ENCODE assay signal across 1 cellular context in the genomic region with DNA sequence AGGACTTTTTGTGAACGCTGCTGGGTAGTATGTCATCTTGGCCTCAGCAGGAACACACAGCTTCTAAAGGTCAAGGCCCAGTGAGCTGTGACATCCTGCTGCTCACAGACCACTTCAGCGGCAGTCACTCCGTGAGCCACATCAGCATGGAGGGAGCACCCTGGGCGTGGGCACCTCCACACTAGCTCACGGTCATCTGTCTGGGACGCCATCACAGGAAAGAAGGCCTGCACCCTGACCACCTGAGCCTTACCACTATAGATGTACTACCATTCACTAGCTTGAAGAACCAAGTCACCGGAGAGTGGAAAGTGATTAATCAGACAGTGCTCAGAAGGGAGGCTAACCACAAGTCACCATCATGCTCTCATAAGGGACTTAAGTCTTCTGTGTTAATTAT.
TF ChIP-seq lines count a peak whose summit lies in the region.

No MANE protein-coding gene starts in this region.

TF ChIP-seq in HepG2, 621 proteins besides CTCF, POLR2A, EP300 and RAD21 (continued from another document and continues in another):
- TF ChIP-seq, protein P1, sequence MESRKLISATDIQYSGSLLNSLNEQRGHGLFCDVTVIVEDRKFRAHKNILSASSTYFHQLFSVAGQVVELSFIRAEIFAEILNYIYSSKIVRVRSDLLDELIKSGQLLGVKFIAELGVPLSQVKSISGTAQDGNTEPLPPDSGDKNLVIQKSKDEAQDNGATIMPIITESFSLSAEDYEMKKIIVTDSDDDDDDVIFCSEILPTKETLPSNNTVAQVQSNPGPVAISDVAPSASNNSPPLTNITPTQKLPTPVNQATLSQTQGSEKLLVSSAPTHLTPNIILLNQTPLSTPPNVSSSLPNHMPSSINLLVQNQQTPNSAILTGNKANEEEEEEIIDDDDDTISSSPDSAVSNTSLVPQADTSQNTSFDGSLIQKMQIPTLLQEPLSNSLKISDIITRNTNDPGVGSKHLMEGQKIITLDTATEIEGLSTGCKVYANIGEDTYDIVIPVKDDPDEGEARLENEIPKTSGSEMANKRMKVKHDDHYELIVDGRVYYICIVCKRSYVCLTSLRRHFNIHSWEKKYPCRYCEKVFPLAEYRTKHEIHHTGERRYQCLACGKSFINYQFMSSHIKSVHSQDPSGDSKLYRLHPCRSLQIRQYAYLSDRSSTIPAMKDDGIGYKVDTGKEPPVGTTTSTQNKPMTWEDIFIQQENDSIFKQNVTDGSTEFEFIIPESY (CRISPR knock-in tag; IDR thresholded peaks at IDR 0.05), result peak; percentile 75; the same call in 1 of the 2 replicates
- TF ChIP-seq TCF7L2 (IDR thresholded peaks at IDR 0.05; ENCODE audit: low read depth, low read length) (no peak), KDM2A (CRISPR knock-in tag; IDR thresholded peaks at IDR 0.05; ENCODE audit: borderline replicate concordance, low read depth) (no peak), ETV5 (CRISPR knock-in tag; IDR thresholded peaks at IDR 0.05; ENCODE audit: borderline replicate concordance) (peak; percentile 53; the same call in 1 of the 2 replicates), ZNF367 (CRISPR knock-in tag; IDR thresholded peaks at IDR 0.05; ENCODE audit: borderline replicate concordance) (no peak), ZNF724P (CRISPR knock-in tag; IDR thresholded peaks at IDR 0.05; ENCODE audit: borderline replicate concordance) (no peak), SALL1 (CRISPR knock-in tag; IDR thresholded peaks at IDR 0.05) (peak; percentile 34; the same call in 1 of the 2 replicates), ZMYM3 (CRISPR knock-in tag; IDR thresholded peaks at IDR 0.05) (no peak), RBM39 (IDR thresholded peaks at IDR 0.05; ENCODE audit: low read depth, low read length, poor library complexity, severe bottlenecking) (no peak), MED1 (CRISPR knock-in tag; IDR thresholded peaks at IDR 0.05) (no peak), HNRNPK (IDR thresholded peaks at IDR 0.05; ENCODE audit: low read depth, low read length, poor library complexity, severe bottlenecking) (no peak), ZMAT3 (CRISPR knock-in tag; conservative IDR thresholded peaks at IDR 0.05) (no peak), RXRB (CRISPR knock-in tag; IDR thresholded peaks at IDR 0.05; ENCODE audit: borderline replicate concordance) (0 out of 2 replicates have a peak, but pooled peaks have one; percentile 27), NR2C2 (CRISPR knock-in tag; IDR thresholded peaks at IDR 0.05; ENCODE audit: borderline replicate concordance) (0 out of 2 replicates have a peak, but pooled peaks have one; percentile 23), ZNF337 (CRISPR knock-in tag; IDR thresholded peaks at IDR 0.05; ENCODE audit: borderline replicate concordance, low read depth) (no peak), GATAD2A (CRISPR knock-in tag; IDR thresholded peaks at IDR 0.05) (peak; percentile 33; the same call in 1 of the 2 replicates), TEAD3 (CRISPR knock-in tag; optimal IDR thresholded peaks at IDR 0.05; ENCODE audit: borderline replicate concordance) (peak; percentile 18), MEIS2 (CRISPR knock-in tag; IDR thresholded peaks at IDR 0.05) (no peak), JDP2 (CRISPR knock-in tag; IDR thresholded peaks at IDR 0.05; ENCODE audit: borderline replicate concordance) (no peak), RFX3 (CRISPR knock-in tag; IDR thresholded peaks at IDR 0.05) (no peak), ZNF235 (CRISPR knock-in tag; IDR thresholded peaks at IDR 0.05; ENCODE audit: borderline replicate concordance) (no peak), ZKSCAN5 (CRISPR knock-in tag; IDR thresholded peaks at IDR 0.05) (no peak), RXRA (CRISPR knock-in tag; IDR thresholded peaks at IDR 0.05) (peak; percentile 12; the same call in 1 of the 2 replicates), ZNF292 (CRISPR knock-in tag; IDR thresholded peaks at IDR 0.05; ENCODE audit: borderline replicate concordance, low read depth) (peak; percentile 19; the same call in 1 of the 2 replicates)
- TF ChIP-seq, protein P2, sequence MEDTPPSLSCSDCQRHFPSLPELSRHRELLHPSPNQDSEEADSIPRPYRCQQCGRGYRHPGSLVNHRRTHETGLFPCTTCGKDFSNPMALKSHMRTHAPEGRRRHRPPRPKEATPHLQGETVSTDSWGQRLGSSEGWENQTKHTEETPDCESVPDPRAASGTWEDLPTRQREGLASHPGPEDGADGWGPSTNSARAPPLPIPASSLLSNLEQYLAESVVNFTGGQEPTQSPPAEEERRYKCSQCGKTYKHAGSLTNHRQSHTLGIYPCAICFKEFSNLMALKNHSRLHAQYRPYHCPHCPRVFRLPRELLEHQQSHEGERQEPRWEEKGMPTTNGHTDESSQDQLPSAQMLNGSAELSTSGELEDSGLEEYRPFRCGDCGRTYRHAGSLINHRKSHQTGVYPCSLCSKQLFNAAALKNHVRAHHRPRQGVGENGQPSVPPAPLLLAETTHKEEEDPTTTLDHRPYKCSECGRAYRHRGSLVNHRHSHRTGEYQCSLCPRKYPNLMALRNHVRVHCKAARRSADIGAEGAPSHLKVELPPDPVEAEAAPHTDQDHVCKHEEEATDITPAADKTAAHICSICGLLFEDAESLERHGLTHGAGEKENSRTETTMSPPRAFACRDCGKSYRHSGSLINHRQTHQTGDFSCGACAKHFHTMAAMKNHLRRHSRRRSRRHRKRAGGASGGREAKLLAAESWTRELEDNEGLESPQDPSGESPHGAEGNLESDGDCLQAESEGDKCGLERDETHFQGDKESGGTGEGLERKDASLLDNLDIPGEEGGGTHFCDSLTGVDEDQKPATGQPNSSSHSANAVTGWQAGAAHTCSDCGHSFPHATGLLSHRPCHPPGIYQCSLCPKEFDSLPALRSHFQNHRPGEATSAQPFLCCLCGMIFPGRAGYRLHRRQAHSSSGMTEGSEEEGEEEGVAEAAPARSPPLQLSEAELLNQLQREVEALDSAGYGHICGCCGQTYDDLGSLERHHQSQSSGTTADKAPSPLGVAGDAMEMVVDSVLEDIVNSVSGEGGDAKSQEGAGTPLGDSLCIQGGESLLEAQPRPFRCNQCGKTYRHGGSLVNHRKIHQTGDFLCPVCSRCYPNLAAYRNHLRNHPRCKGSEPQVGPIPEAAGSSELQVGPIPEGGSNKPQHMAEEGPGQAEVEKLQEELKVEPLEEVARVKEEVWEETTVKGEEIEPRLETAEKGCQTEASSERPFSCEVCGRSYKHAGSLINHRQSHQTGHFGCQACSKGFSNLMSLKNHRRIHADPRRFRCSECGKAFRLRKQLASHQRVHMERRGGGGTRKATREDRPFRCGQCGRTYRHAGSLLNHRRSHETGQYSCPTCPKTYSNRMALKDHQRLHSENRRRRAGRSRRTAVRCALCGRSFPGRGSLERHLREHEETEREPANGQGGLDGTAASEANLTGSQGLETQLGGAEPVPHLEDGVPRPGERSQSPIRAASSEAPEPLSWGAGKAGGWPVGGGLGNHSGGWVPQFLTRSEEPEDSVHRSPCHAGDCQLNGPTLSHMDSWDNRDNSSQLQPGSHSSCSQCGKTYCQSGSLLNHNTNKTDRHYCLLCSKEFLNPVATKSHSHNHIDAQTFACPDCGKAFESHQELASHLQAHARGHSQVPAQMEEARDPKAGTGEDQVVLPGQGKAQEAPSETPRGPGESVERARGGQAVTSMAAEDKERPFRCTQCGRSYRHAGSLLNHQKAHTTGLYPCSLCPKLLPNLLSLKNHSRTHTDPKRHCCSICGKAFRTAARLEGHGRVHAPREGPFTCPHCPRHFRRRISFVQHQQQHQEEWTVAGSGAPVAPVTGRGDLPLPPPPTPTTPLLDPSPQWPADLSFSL (CRISPR knock-in tag; IDR thresholded peaks at IDR 0.05), result no peak
- TF ChIP-seq, protein P3, sequence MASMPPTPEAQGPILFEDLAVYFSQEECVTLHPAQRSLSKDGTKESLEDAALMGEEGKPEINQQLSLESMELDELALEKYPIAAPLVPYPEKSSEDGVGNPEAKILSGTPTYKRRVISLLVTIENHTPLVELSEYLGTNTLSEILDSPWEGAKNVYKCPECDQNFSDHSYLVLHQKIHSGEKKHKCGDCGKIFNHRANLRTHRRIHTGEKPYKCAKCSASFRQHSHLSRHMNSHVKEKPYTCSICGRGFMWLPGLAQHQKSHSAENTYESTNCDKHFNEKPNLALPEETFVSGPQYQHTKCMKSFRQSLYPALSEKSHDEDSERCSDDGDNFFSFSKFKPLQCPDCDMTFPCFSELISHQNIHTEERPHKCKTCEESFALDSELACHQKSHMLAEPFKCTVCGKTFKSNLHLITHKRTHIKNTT (CRISPR knock-in tag; IDR thresholded peaks at IDR 0.05), result no peak
- TF ChIP-seq, protein P4, sequence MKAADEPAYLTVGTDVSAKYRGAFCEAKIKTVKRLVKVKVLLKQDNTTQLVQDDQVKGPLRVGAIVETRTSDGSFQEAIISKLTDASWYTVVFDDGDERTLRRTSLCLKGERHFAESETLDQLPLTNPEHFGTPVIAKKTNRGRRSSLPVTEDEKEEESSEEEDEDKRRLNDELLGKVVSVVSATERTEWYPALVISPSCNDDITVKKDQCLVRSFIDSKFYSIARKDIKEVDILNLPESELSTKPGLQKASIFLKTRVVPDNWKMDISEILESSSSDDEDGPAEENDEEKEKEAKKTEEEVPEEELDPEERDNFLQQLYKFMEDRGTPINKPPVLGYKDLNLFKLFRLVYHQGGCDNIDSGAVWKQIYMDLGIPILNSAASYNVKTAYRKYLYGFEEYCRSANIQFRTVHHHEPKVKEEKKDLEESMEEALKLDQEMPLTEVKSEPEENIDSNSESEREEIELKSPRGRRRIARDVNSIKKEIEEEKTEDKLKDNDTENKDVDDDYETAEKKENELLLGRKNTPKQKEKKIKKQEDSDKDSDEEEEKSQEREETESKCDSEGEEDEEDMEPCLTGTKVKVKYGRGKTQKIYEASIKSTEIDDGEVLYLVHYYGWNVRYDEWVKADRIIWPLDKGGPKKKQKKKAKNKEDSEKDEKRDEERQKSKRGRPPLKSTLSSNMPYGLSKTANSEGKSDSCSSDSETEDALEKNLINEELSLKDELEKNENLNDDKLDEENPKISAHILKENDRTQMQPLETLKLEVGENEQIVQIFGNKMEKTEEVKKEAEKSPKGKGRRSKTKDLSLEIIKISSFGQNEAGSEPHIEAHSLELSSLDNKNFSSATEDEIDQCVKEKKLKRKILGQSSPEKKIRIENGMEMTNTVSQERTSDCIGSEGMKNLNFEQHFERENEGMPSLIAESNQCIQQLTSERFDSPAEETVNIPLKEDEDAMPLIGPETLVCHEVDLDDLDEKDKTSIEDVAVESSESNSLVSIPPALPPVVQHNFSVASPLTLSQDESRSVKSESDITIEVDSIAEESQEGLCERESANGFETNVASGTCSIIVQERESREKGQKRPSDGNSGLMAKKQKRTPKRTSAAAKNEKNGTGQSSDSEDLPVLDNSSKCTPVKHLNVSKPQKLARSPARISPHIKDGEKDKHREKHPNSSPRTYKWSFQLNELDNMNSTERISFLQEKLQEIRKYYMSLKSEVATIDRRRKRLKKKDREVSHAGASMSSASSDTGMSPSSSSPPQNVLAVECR (CRISPR knock-in tag; IDR thresholded peaks at IDR 0.05; ENCODE audit: borderline replicate concordance), result peak; percentile 40; the same call in 1 of the 2 replicates
- TF ChIP-seq, protein P5, sequence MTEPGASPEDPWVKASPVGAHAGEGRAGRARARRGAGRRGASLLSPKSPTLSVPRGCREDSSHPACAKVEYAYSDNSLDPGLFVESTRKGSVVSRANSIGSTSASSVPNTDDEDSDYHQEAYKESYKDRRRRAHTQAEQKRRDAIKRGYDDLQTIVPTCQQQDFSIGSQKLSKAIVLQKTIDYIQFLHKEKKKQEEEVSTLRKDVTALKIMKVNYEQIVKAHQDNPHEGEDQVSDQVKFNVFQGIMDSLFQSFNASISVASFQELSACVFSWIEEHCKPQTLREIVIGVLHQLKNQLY (CRISPR knock-in tag; IDR thresholded peaks at IDR 0.05), result no peak
- TF ChIP-seq, protein P6, sequence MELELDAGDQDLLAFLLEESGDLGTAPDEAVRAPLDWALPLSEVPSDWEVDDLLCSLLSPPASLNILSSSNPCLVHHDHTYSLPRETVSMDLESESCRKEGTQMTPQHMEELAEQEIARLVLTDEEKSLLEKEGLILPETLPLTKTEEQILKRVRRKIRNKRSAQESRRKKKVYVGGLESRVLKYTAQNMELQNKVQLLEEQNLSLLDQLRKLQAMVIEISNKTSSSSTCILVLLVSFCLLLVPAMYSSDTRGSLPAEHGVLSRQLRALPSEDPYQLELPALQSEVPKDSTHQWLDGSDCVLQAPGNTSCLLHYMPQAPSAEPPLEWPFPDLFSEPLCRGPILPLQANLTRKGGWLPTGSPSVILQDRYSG (CRISPR knock-in tag; IDR thresholded peaks at IDR 0.05), result no peak
- TF ChIP-seq, protein P7, sequence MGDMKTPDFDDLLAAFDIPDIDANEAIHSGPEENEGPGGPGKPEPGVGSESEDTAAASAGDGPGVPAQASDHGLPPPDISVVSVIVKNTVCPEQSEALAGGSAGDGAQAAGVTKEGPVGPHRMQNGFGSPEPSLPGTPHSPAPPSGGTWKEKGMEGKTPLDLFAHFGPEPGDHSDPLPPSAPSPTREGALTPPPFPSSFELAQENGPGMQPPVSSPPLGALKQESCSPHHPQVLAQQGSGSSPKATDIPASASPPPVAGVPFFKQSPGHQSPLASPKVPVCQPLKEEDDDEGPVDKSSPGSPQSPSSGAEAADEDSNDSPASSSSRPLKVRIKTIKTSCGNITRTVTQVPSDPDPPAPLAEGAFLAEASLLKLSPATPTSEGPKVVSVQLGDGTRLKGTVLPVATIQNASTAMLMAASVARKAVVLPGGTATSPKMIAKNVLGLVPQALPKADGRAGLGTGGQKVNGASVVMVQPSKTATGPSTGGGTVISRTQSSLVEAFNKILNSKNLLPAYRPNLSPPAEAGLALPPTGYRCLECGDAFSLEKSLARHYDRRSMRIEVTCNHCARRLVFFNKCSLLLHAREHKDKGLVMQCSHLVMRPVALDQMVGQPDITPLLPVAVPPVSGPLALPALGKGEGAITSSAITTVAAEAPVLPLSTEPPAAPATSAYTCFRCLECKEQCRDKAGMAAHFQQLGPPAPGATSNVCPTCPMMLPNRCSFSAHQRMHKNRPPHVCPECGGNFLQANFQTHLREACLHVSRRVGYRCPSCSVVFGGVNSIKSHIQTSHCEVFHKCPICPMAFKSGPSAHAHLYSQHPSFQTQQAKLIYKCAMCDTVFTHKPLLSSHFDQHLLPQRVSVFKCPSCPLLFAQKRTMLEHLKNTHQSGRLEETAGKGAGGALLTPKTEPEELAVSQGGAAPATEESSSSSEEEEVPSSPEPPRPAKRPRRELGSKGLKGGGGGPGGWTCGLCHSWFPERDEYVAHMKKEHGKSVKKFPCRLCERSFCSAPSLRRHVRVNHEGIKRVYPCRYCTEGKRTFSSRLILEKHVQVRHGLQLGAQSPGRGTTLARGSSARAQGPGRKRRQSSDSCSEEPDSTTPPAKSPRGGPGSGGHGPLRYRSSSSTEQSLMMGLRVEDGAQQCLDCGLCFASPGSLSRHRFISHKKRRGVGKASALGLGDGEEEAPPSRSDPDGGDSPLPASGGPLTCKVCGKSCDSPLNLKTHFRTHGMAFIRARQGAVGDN (CRISPR knock-in tag; IDR thresholded peaks at IDR 0.05), result peak; percentile 84
